In genomic region chr7:134758981-134759380, GRCh38 we compare ENCODE assay signal across 16 cellular contexts. TPM values are rescaled to one million over a fixed set of nuclear protein-coding genes. Genes with fewer than 3 reads are reported as not detected.
A peak's percentile ranks its signal among the peaks of the same experiment; 100 is the strongest.
DNase-seq lines count a peak whose midpoint lies in the region; ATAC-seq and TF ChIP-seq lines count a peak whose summit lies in the region.
"Had no signal": no experiment of that assay in that cellular context is flagged by ENCODE, and none has a peak within 500 bp of the region (broad histone marks: within the 10 kb centered on the region; RNA-seq: fewer than 3 reads in every experiment).

No MANE protein-coding gene starts in this region.

- H3K18ac ChIP-seq in IMR-90 (ENCODE audit: low read depth, low read length) = peak overlapping the region; percentile 66; the same call in 1 of the 2 replicates
- H3K18ac ChIP-seq in trophoblast cell (ENCODE audit: low read length) = peak overlapping the region; percentile 18

- H2BK5ac ChIP-seq in IMR-90 (ENCODE audit: low read depth, low read length, poor library complexity, severe bottlenecking) (peak overlapping the region; percentile 27), trophoblast cell (ENCODE audit: low read depth, low read length, poor library complexity) (peak overlapping the region; percentile 68)

- H3K36me3 ChIP-seq in BLaER1 (no peaks in the 10 kb centered on the region), IMR-90 (ENCODE audit: control insufficient read depth, insufficient read depth, low read length) (no peaks in the 10 kb centered on the region), trophoblast cell (ENCODE audit: control insufficient read depth in 1 of 2, insufficient read depth in 2 of 2, low read length in 2 of 2) (no peaks in the 10 kb centered on the region), HAP-1 (replicated peaks) (no peaks in the 10 kb centered on the region)
- H3K36me3 ChIP-seq: BLaER1 treated with 17β-estradiol and CSF1 and Interleukin-3, amounts not matched to agents 10 nM and 100 nM had no signal

- H4K20me1 ChIP-seq in BLaER1 = no peaks in the 10 kb centered on the region
- H4K20me1 ChIP-seq in IMR-90 (ENCODE audit: insufficient read depth, low read length) = no peaks in the 10 kb centered on the region
- H4K20me1 ChIP-seq: BLaER1 treated with 17β-estradiol and CSF1 and Interleukin-3, amounts not matched to agents 10 nM and 100 nM had no signal

- no peak overlapping the region for H3K56ac ChIP-seq in IMR-90 (ENCODE audit: extremely low read depth, insufficient read depth, low read length)

- H2BK12ac ChIP-seq in trophoblast cell (ENCODE audit: low read length) = peak overlapping the region; percentile 97

- H3K27me3 Mint-ChIP-seq in naive thymus-derived CD8-positive, alpha-beta T cell = peaks cover 0 to 4% (median 0%) of the 10 kb centered on the region in 5 donors

- no peak for TF ChIP-seq POLR2A in IMR-90 (IDR thresholded peaks at IDR 0.05; ENCODE audit: low read depth, low read length)
- no peak for TF ChIP-seq POLR2A in GM18505 (IDR thresholded peaks at IDR 0.05; ENCODE audit: borderline replicate concordance, extremely low read depth, insufficient read depth, insufficient read length)

- POLR2A ChIA-PET in IMR-90 (lab: Charles Lee; ENCODE audit: unreplicated experiment) = interaction anchor here (1.1 to 1.4 kb wide), 2 partner anchors 23 to 69 kb away, joined by 4 read pairs; no protein-coding TSS in a partner anchor
- POLR2A ChIA-PET in naive thymus-derived CD8-positive, alpha-beta T cell (lab: Charles Lee) = no interaction called here

- no TSS peak for BruUV-seq in IMR-90 (replicated peaks; lab: Mats Ljungman, UMichigan)

- TF ChIP-seq CTCF in IMR-90 (conservative IDR thresholded peaks at IDR 0.05; ENCODE audit: low read depth, low read length) (no peak), coronary artery (IDR thresholded peaks at IDR 0.05) (no peak)

- H3K27me3 ChIP-seq in BLaER1 (no peaks in the 10 kb centered on the region), IMR-90 (ENCODE audit: control insufficient read depth, insufficient read depth, low read length) (no peaks in the 10 kb centered on the region), trophoblast cell (ENCODE audit: insufficient read depth, low read length) (no peaks in the 10 kb centered on the region), HAP-1 (ENCODE audit: low read depth) (no peaks in the 10 kb centered on the region)
- H3K27me3 ChIP-seq: BLaER1 treated with 17β-estradiol and CSF1 and Interleukin-3, amounts not matched to agents 10 nM and 100 nM had no signal

- 0 out of 4 replicates have a peak overlapping the region, but pooled peaks of 1 of the 2 experiments have one; percentile 22 for H4K8ac ChIP-seq in IMR-90 (ENCODE audit: low read depth in 2 of 2, low read length in 2 of 2)
- H4K8ac ChIP-seq in trophoblast cell (ENCODE audit: low read depth, low read length) = peak overlapping the region; percentile 3

- no peak overlapping the region for H3K9ac ChIP-seq in BLaER1
- H3K9ac ChIP-seq in IMR-90 (ENCODE audit: low read depth, low read length) = no peak overlapping the region
- no peak overlapping the region for H3K9ac ChIP-seq in trophoblast cell (ENCODE audit: low read length)
- H3K9ac ChIP-seq: BLaER1 treated with 17β-estradiol and CSF1 and Interleukin-3, amounts not matched to agents 10 nM and 100 nM had no signal

- H3K4me3 Mint-ChIP-seq in naive thymus-derived CD8-positive, alpha-beta T cell = no peak overlapping the region
- H3K4me3 Mint-ChIP-seq: GM23338, H9 had no signal

- H2BK15ac ChIP-seq in IMR-90 (ENCODE audit: low read depth, low read length) = peak overlapping the region; percentile 62; the same call in 2 of the 3 replicates

- DNase-seq in IMR-90 (no peak), coronary artery (ENCODE audit: low spot score) (no peak), trophoblast cell (peak in 1 of 2 donors; percentile 61), HAP-1 (ENCODE audit: low spot score in 2 of 2) (no peak)
- no peak for DNase-seq in naive thymus-derived CD8-positive, alpha-beta T cell
- DNase-seq: 8988T; AML-193; CD4-positive, CD25-positive, alpha-beta regulatory T cell; DMS 273 treated with DMSO at 0.1 percent for 48 hours; H9 had no signal

- H4K12ac ChIP-seq in trophoblast cell (ENCODE audit: low read depth, low read length) = no peak overlapping the region

- H2AK5ac ChIP-seq in IMR-90 (ENCODE audit: low read depth, low read length) (peak overlapping the region; percentile 86; the same call in 1 of the 2 replicates), trophoblast cell (ENCODE audit: low read length) (peak overlapping the region; percentile 20)

- H2BK120ac ChIP-seq in IMR-90 (ENCODE audit: low read depth, low read length) = peak overlapping the region; percentile 87
- peak overlapping the region; percentile 45 for H2BK120ac ChIP-seq in trophoblast cell (ENCODE audit: insufficient read depth, low read length, poor library complexity)

- no peaks in the 10 kb centered on the region for H3K9me3 Mint-ChIP-seq in naive thymus-derived CD8-positive, alpha-beta T cell
- H3K9me3 Mint-ChIP-seq: GM23338, H9 had no signal

- in situ Hi-C loops in IMR-90 (cut with MboI; ENCODE audit: low sequenced_read_pairs) = no loop called here
- in situ Hi-C loops in HAP-1 (cut with MboI; ENCODE audit: low sequenced_read_pairs) = no loop called here

- ATAC-seq in IMR-90 (ENCODE audit: low read depth) (0 out of 2 replicates have a peak, but pooled peaks have one; percentile 31), GM18505 (IDR thresholded peaks at IDR 0.05; ENCODE audit: unreplicated experiment) (no peak), HG02884 (IDR thresholded peaks at IDR 0.05; ENCODE audit: unreplicated experiment) (no peak)
- ATAC-seq in naive thymus-derived CD8-positive, alpha-beta T cell = no peak
- ATAC-seq: GM23338 had no signal

- H3K36me3 Mint-ChIP-seq in naive thymus-derived CD8-positive, alpha-beta T cell = peaks cover 0 to 2% (median 0%) of the 10 kb centered on the region in 3 donors
- H3K36me3 Mint-ChIP-seq: CD4-positive, CD25-positive, alpha-beta regulatory T cell had no signal

- H3K79me1 ChIP-seq in IMR-90 (ENCODE audit: low read depth in 1 of 2, low read length in 2 of 2) = peaks cover 2 to 8% of the 10 kb centered on the region in 2 experiments; a peak in 2 of 4 replicates
- peaks cover 22% of the 10 kb centered on the region for H3K79me1 ChIP-seq in trophoblast cell (ENCODE audit: low read length)

- dilution Hi-C loops in IMR-90 (cut with HindIII; ENCODE audit: low sequenced_read_pairs, unreplicated experiment) = no loop called here

- no peak overlapping the region for H3K4me2 ChIP-seq in BLaER1
- no peak overlapping the region for H3K4me2 ChIP-seq in IMR-90 (ENCODE audit: low read depth, low read length)
- no peak overlapping the region for H3K4me2 ChIP-seq in trophoblast cell (ENCODE audit: low read length)
- H3K4me2 ChIP-seq: GM23338 had no signal

- H3K79me2 ChIP-seq in trophoblast cell (ENCODE audit: control insufficient read depth, insufficient read depth, low read length, poor library complexity) = no peaks in the 10 kb centered on the region

- H3K4ac ChIP-seq in IMR-90 (ENCODE audit: low read depth, low read length) (peak overlapping the region; percentile 76), trophoblast cell (ENCODE audit: low read depth, low read length) (no peak overlapping the region)

- H2BK20ac ChIP-seq in IMR-90 (ENCODE audit: low read depth, low read length) = peak overlapping the region; percentile 51; the same call in 1 of the 2 replicates

- H2AFZ ChIP-seq in IMR-90 (replicated peaks; ENCODE audit: low read length, poor library complexity) = peak overlapping the region; percentile 58
- no peak overlapping the region for H2AFZ ChIP-seq in trophoblast cell (ENCODE audit: insufficient read depth, low read length, poor library complexity)
- H2AFZ ChIP-seq: GM23338 had no signal

- H4K5ac ChIP-seq in IMR-90 (ENCODE audit: low read depth, low read length) = peak overlapping the region; percentile 4; the same call in 1 of the 2 replicates

- intact Hi-C loops in IMR-90 (cut with micrococcal nuclease) = loop anchor here (5.0 kb wide), 1 partner anchor 127 kb away; no protein-coding TSS in a partner anchor

- H2AK9ac ChIP-seq in IMR-90 (replicated peaks; ENCODE audit: low read depth, low read length, poor library complexity) = peak overlapping the region; percentile 25

- CTCF ChIA-PET in IMR-90 (lab: Yijun Ruan, JAX) = interaction anchor here (0.7 to 1.6 kb wide), 3 partner anchors 34 to 69 kb away, joined by 3 to 11 read pairs (median 3); no protein-coding TSS in a partner anchor

- H3K9me1 ChIP-seq in IMR-90 (ENCODE audit: insufficient read depth, low read length) = peaks cover 2% of the 10 kb centered on the region; the same call in 1 of the 2 replicates

- peak overlapping the region; percentile 20 for H4K91ac ChIP-seq in IMR-90 (ENCODE audit: insufficient read depth, low read depth, low read length)
- H4K91ac ChIP-seq in trophoblast cell (ENCODE audit: low read depth, low read length) = peak overlapping the region; percentile 89

- H3K14ac ChIP-seq in IMR-90 (replicated peaks; ENCODE audit: low read depth, low read length) = peak overlapping the region; percentile 86; the same call in 1 of the 2 replicates
- H3K14ac ChIP-seq in trophoblast cell (ENCODE audit: low read length) = peak overlapping the region; percentile 36

- H3K4me3 ChIP-seq in BLaER1 = no peak overlapping the region
- H3K4me3 ChIP-seq in IMR-90 (ENCODE audit: insufficient read depth, low read depth, low read length) = no peak overlapping the region
- H3K4me3 ChIP-seq in coronary artery = no peak overlapping the region
- H3K4me3 ChIP-seq in trophoblast cell (ENCODE audit: low read depth, low read length) = no peak overlapping the region
- no peak overlapping the region for H3K4me3 ChIP-seq in HAP-1
- H3K4me3 ChIP-seq: BLaER1 treated with 17β-estradiol and CSF1 and Interleukin-3, amounts not matched to agents 10 nM and 100 nM; GM23338 had no signal

- TF ChIP-seq RAD21 in IMR-90 (IDR thresholded peaks at IDR 0.05; ENCODE audit: low read length) = no peak

- WGBS in IMR-90 (ENCODE audit: extremely low coverage in 2 of 2, insufficient read length in 1 of 2), 2 experiments = no CpG with 5 or more reads among the region's 1 CpG
- no CpG with 5 or more reads among the region's 1 CpG for WGBS in trophoblast cell (ENCODE audit: extremely low coverage, insufficient coverage, insufficient read length)

- peaks cover 33% of the 10 kb centered on the region for H3K4me1 ChIP-seq in BLaER1
- H3K4me1 ChIP-seq in IMR-90 (ENCODE audit: control insufficient read depth, insufficient read depth, low read length) = peaks cover 8% of the 10 kb centered on the region
- H3K4me1 ChIP-seq in trophoblast cell (ENCODE audit: control insufficient read depth in 1 of 2, insufficient read depth in 2 of 2, low read length in 2 of 2) = peaks cover 11 to 15% of the 10 kb centered on the region in 2 experiments
- peaks cover 2% of the 10 kb centered on the region; the same call in 1 of the 2 replicates for H3K4me1 ChIP-seq in HAP-1

- H3K27ac Mint-ChIP-seq in naive thymus-derived CD8-positive, alpha-beta T cell = no peak overlapping the region
- H3K27ac Mint-ChIP-seq: CD4-positive, CD25-positive, alpha-beta regulatory T cell; GM23338; H9 had no signal

- H3K9me3 ChIP-seq in BLaER1 = peaks cover 26% of the 10 kb centered on the region
- H3K9me3 ChIP-seq in IMR-90 (ENCODE audit: control insufficient read depth, insufficient read depth, low read length) = no peaks in the 10 kb centered on the region
- peaks cover 3% of the 10 kb centered on the region for H3K9me3 ChIP-seq in trophoblast cell (ENCODE audit: insufficient read depth, low read depth, low read length)
- no peaks in the 10 kb centered on the region for H3K9me3 ChIP-seq in HAP-1

- H3K4me1 Mint-ChIP-seq in naive thymus-derived CD8-positive, alpha-beta T cell = peaks cover 5 to 9% (median 7%) of the 10 kb centered on the region in 4 donors
- H3K4me1 Mint-ChIP-seq: CD4-positive, CD25-positive, alpha-beta regulatory T cell; GM23338; H9 had no signal

- H3K27ac ChIP-seq in BLaER1 = peak overlapping the region; percentile 14; the same call in 1 of the 2 replicates
- H3K27ac ChIP-seq in IMR-90 (ENCODE audit: insufficient read depth, low read length) = no peak overlapping the region
- H3K27ac ChIP-seq in coronary artery = peak overlapping the region; percentile 38 to 61
- no peak overlapping the region for H3K27ac ChIP-seq in trophoblast cell (ENCODE audit: low read depth, low read length)
- H3K27ac ChIP-seq: BLaER1 treated with 17β-estradiol and CSF1 and Interleukin-3, amounts not matched to agents 10 nM and 100 nM; HL-60 had no signal

- H3K23ac ChIP-seq in IMR-90 (ENCODE audit: low read depth, low read length) (peak overlapping the region; percentile 35), trophoblast cell (ENCODE audit: low read length) (no peak overlapping the region)

RNA-seq across cellular contexts. Expression of gene CALD1, which starts 20.5 kb away (rescaled TPM):
- 487 and 532 TPM in 2 replicates for total RNA-seq in IMR-90 (2012; rRNA removed)
- polyA plus RNA-seq in IMR-90 (2012; rRNA removed) = 375 and 382 TPM in 2 replicates
- 140 and 308 TPM in 2 replicates for polyA plus RNA-seq in IMR-90 (2012; cell fraction: cytosol; rRNA removed)
- polyA plus RNA-seq in IMR-90 (2012; cell fraction: nucleus; rRNA removed; ENCODE audit: low replicate concordance) = 114 and 384 TPM in 2 replicates
- 510 and 518 TPM in 2 replicates for polyA plus RNA-seq in trophoblast cell (2013)
- total RNA-seq in naive thymus-derived CD8-positive, alpha-beta T cell = not detected
- not detected for polyA plus RNA-seq in naive thymus-derived CD8-positive, alpha-beta T cell

Comparison
In these comparisons a context has a peak if more than half of its experiments do, and no peak if none do; other contexts are left out.
1. H3K27ac ChIP-seq: peak in BLaER1 (single experiment) and coronary artery (2 of 2); none in IMR-90 (single experiment) and trophoblast cell (single experiment).
2. RNA of gene CALD1, which starts 20.5 kb away (total RNA-seq): 487 to 532 TPM in IMR-90; not detected in naive thymus-derived CD8-positive, alpha-beta T cell; every median in the first group is over 100 times any median in the second.